12 cellular contexts compared by ENCODE assay signal in the genomic region with DNA sequence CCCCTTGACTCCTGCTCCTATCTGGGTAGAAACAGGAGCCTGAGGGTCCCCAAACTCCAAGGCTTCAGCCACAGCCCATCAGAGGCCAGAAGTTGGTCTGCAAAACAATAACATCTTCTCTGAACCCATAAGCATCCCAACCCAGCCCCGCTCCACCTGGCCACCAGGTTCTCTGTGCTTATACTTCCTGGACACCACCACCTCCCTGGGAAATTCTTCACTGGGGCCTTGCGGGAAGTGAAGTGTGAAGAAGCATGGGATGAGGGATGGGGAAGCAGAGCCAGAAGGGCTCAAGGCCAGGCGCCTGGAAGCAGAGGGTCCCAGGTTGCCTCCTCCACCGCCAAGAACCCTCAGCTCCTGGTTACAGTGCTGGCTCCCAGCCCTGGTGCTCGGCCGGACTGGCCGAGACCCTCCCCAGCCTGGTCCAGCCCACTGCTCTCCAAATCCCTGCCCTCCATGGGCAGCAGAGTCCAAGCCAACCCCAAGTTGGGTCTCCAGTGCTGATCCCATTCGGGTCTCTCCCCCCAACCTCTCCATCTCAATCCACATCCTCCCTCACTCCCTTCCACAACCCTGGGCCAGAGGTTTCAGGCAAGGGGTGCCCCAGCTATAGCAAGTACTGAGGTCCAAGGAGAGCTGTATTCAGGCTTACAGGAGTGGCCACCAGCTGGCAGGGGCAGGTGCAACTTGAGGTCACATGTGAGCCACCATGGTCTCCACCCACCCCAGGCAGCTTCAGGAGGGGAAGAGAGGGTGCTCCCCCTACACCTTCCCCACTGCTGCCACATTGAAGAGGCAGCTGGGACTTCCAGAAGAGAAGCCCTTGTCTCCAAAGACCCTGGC.
DNase-seq lines count a peak whose midpoint lies in the region; ATAC-seq and TF ChIP-seq lines count a peak whose summit lies in the region.
"Had no signal": no experiment of that assay in that cellular context is flagged by ENCODE, and none has a peak within 500 bp of the region (broad histone marks: within the 10 kb centered on the region; RNA-seq: fewer than 3 reads in every experiment).

No MANE protein-coding gene starts in this region.

- CTCF ChIA-PET in AG04450 (lab: Charles Lee) (interaction anchor here (2.7 kb wide), 1 partner anchor 55 kb away, joined by 13 read pairs; no protein-coding TSS in a partner anchor), RWPE1 (lab: Yijun Ruan, JAX) (no interaction called here)

- POLR2A ChIA-PET in AG04450 (lab: Yijun Ruan, JAX) = no interaction called here
- POLR2A ChIA-PET in RWPE1 (lab: Yijun Ruan, JAX; ENCODE audit: low non-redundant PET) = no interaction called here

- TF ChIP-seq CTCF in AG04450 (IDR thresholded peaks at IDR 0.05; ENCODE audit: low read depth, low read length) = no peak
- no peak for TF ChIP-seq CTCF in RWPE1 (conservative IDR thresholded peaks at IDR 0.05; ENCODE audit: low read depth)
- no peak for TF ChIP-seq CTCF in right atrium auricular region (IDR thresholded peaks at IDR 0.05)

- H3K27me3 ChIP-seq in AG04450 (ENCODE audit: control insufficient read depth, insufficient read depth, low read length) (no peaks in the 10 kb centered on the region), right atrium auricular region (no peaks in the 10 kb centered on the region), rectal smooth muscle tissue (ENCODE audit: control insufficient read depth, insufficient read depth, low read length) (no peaks in the 10 kb centered on the region)

- H3K36me3 ChIP-seq in right atrium auricular region = peaks cover 9% of the 10 kb centered on the region
- H3K36me3 ChIP-seq in rectal smooth muscle tissue (ENCODE audit: control insufficient read depth, insufficient read depth, low read length) = no peaks in the 10 kb centered on the region

- H3K4me1 ChIP-seq in right atrium auricular region (peaks cover 0 to 93% of the 10 kb centered on the region in 2 donors), rectal smooth muscle tissue (ENCODE audit: control insufficient read depth, insufficient read depth, low read length) (peaks cover 52% of the 10 kb centered on the region)

- DNase-seq in AG04450 (ENCODE audit: low read depth, low spot score) = no peak
- no peak for DNase-seq in RWPE1 (ENCODE audit: low spot score)
- DNase-seq in right atrium auricular region (ENCODE audit: low spot score) = no peak
- DNase-seq in NCI-H1105 treated with DMSO at 0.1 percent for 48 hours (lab: John Stamatoyannopoulos, UW) = no peak
- no peak for DNase-seq in MV-4-11 (lab: John Stamatoyannopoulos, UW)
- DNase-seq in globus pallidus (ENCODE audit: low spot score) = no peak
- DNase-seq: stimulated activated CD4-positive, alpha-beta T cell treated with anti-CD3 and anti-CD28 coated beads, Interleukin-4, amount 100 ng/mL, for 24 hours had no signal

- H3K27ac ChIP-seq in AG04450 (ENCODE audit: low read depth, low read length) = no peak overlapping the region
- H3K27ac ChIP-seq in RWPE1 = peak overlapping the region; percentile 49; the same call in 1 of the 2 replicates
- H3K27ac ChIP-seq in right atrium auricular region = peak overlapping the region; percentile 96 to 99
- H3K27ac ChIP-seq in rectal smooth muscle tissue (ENCODE audit: low read depth, low read length) = peak overlapping the region; percentile 98
- H3K27ac ChIP-seq: C4-2B had no signal

- H3K9me3 ChIP-seq in AG04450 (ENCODE audit: control insufficient read depth, insufficient read depth, low read length) = no peaks in the 10 kb centered on the region; the same call in 1 of the 2 replicates
- H3K9me3 ChIP-seq in right atrium auricular region = no peaks in the 10 kb centered on the region

- ATAC-seq in GM19452 (IDR thresholded peaks at IDR 0.05; ENCODE audit: unreplicated experiment) = no peak
- ATAC-seq: activated naive CD4-positive, alpha-beta T cell treated with anti-CD3 and anti-CD28 coated beads, Interleukin-2, amount 50 U/mL, for 72 hours; WTC11 had no signal

- H3K4me3 ChIP-seq in AG04450 (ENCODE audit: low read depth, low read length) (peak overlapping the region; percentile 64), right atrium auricular region (peak overlapping the region; percentile 82 to 84), rectal smooth muscle tissue (ENCODE audit: low read length) (peak overlapping the region; percentile 86)

- H3K9ac ChIP-seq in rectal smooth muscle tissue (ENCODE audit: low read length) = peak overlapping the region; percentile 35
